In the genomic region with DNA sequence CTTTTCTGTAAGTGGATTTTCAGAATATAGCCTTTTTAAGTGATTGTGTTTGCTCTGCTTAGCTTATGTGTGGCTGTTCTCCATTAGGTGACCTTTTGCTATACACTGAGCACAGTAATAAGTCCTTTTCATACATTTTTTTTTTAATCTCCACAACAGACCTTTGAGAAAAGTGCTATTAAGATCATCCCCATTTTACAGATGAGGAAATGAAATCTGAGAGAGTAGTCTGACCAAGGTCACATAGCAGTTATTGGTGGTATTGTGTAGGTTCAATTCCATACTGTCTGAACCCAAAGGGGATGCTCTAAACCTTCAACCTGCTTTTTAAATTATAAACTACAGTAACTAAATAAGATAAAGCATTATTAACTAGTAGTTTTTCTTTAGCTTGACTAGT, we compare ENCODE assay signal across 9 cellular contexts. TPM values are rescaled to one million over a fixed set of nuclear protein-coding genes. Genes with fewer than 3 reads are reported as not detected.
DNase-seq lines count a peak whose midpoint lies in the region; ATAC-seq and TF ChIP-seq lines count a peak whose summit lies in the region.
"Had no signal": no experiment of that assay in that cellular context is flagged by ENCODE, and none has a peak within 500 bp of the region (broad histone marks: within the 10 kb centered on the region; RNA-seq: fewer than 3 reads in every experiment).

No MANE protein-coding gene starts in this region.

- no peaks in the 10 kb centered on the region for H3K27me3 Mint-ChIP-seq in activated T-cell treated with anti-CD3 and anti-CD28 coated beads, Interleukin-2, amount 50 U/mL, for 4 hours (ENCODE audit: low read depth)
- no peaks in the 10 kb centered on the region for H3K27me3 Mint-ChIP-seq in activated naive CD8-positive, alpha-beta T cell

- no peaks in the 10 kb centered on the region for H3K36me3 ChIP-seq in kidney epithelial cell (ENCODE audit: control insufficient read depth, insufficient read depth, low read length)
- H3K36me3 ChIP-seq in thymus (ENCODE audit: control insufficient read depth, insufficient read depth): peaks cover 4% of the 10 kb centered on the region

- H3K27me3 ChIP-seq in kidney epithelial cell (ENCODE audit: control insufficient read depth, insufficient read depth, low read length) (no peaks in the 10 kb centered on the region), thymus (ENCODE audit: control insufficient read depth, insufficient read depth) (no peaks in the 10 kb centered on the region)

- H3K4me3 Mint-ChIP-seq in activated T-cell treated with anti-CD3 and anti-CD28 coated beads, Interleukin-2, amount 50 U/mL, for 4 hours: peak overlapping the region; percentile 98
- H3K4me3 Mint-ChIP-seq in activated naive CD8-positive, alpha-beta T cell: peak overlapping the region; percentile 99

- no peak overlapping the region for H3K27ac ChIP-seq in thymus (ENCODE audit: low read depth)

- H3K9me3 Mint-ChIP-seq in activated T-cell treated with anti-CD3 and anti-CD28 coated beads, Interleukin-2, amount 50 U/mL, for 4 hours: no peaks in the 10 kb centered on the region
- H3K9me3 Mint-ChIP-seq in activated naive CD8-positive, alpha-beta T cell (ENCODE audit: low read depth): no peaks in the 10 kb centered on the region

- DNase-seq in activated T-cell treated with anti-CD3 and anti-CD28 coated beads, Interleukin-2, amount 50 U/mL, for 4 hours: no peak
- no peak for DNase-seq in activated T-cell treated with anti-CD3 and anti-CD28 coated beads, Interleukin-2, amount 50 U/mL, for 48 hours
- DNase-seq in kidney epithelial cell (ENCODE audit: low read depth): no peak
- DNase-seq in dedifferentiated amniotic fluid mesenchymal stem cell (ENCODE audit: extremely low spot score): no peak
- DNase-seq in NCI-H1105 (lab: John Stamatoyannopoulos, UW): no peak
- DNase-seq: COR-L47 had no signal

- no peaks in the 10 kb centered on the region for H3K9me3 ChIP-seq in thymus (ENCODE audit: control insufficient read depth)

- peaks cover 56% of the 10 kb centered on the region for H3K4me1 Mint-ChIP-seq in activated T-cell treated with anti-CD3 and anti-CD28 coated beads, Interleukin-2, amount 50 U/mL, for 4 hours (ENCODE audit: low read depth)
- peaks cover 57% of the 10 kb centered on the region for H3K4me1 Mint-ChIP-seq in activated naive CD8-positive, alpha-beta T cell (ENCODE audit: low read depth)

- H3K4me3 ChIP-seq in kidney epithelial cell (ENCODE audit: low read depth, low read length) (peak overlapping the region; percentile 90), thymus (ENCODE audit: low read length) (peak overlapping the region; percentile 84)

- peaks cover 7% of the 10 kb centered on the region for H3K4me1 ChIP-seq in thymus (ENCODE audit: control insufficient read depth, insufficient read depth, low read length)

- peak overlapping the region; percentile 97 for H3K27ac Mint-ChIP-seq in activated naive CD8-positive, alpha-beta T cell

- no peak for ATAC-seq in activated T-cell treated with anti-CD3 and anti-CD28 coated beads, Interleukin-2, amount 50 U/mL, for 4 hours
- no peak for ATAC-seq in HG03342 (IDR thresholded peaks at IDR 0.05; ENCODE audit: unreplicated experiment)

- peaks cover 19% of the 10 kb centered on the region for H3K36me3 Mint-ChIP-seq in activated T-cell treated with anti-CD3 and anti-CD28 coated beads, Interleukin-2, amount 50 U/mL, for 4 hours (ENCODE audit: insufficient read depth)
- H3K36me3 Mint-ChIP-seq in activated naive CD8-positive, alpha-beta T cell: peaks cover 12% of the 10 kb centered on the region

- TF ChIP-seq CTCF in kidney epithelial cell (IDR thresholded peaks at IDR 0.05; ENCODE audit: insufficient read depth, low read length, poor library complexity, severe bottlenecking): no peak

RNA-seq across cellular contexts. Expression of a gene that starts 1.7 kb away (rescaled TPM):
- 100 to 1,000 TPM; 240 to 248 (median 245) TPM for total RNA-seq in activated T-cell treated with anti-CD3 and anti-CD28 coated beads, Interleukin-2, amount 50 U/mL, for 4 hours
- total RNA-seq in kidney epithelial cell: 95.3 and 96.7 TPM in 2 replicates
- polyA plus RNA-seq in thymus: 45.8 TPM
